24 cellular contexts compared by ENCODE assay signal in the genomic region with DNA sequence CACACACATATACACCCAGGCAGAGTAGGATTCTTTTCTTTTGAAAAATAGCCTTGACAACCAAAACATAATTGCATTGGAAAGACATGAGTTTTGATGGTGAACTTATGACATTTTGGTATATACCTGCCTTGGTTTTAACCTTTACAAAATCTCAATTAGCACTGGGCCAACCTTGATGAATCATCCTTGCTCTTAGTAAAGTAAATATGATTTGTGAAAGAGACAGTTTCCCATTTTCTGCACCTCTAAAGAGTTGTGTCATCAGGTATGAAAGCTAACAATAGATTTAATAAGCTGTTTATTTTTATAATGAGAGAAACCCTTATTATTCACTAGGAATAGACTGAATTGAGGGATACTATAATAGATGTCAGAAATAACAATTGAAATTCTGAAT. TPM values are rescaled to one million over a fixed set of nuclear protein-coding genes. Genes with fewer than 3 reads are reported as not detected.
DNase-seq lines count a peak whose midpoint lies in the region; ATAC-seq and TF ChIP-seq lines count a peak whose summit lies in the region.
"Had no signal": no experiment of that assay in that cellular context is flagged by ENCODE, and none has a peak within 500 bp of the region (broad histone marks: within the 10 kb centered on the region; RNA-seq: fewer than 3 reads in every experiment).

No MANE protein-coding gene starts in this region.

- TF ChIP-seq CTCF in mammary epithelial cell (conservative IDR thresholded peaks at IDR 0.05 in 1 of 2, IDR thresholded peaks at IDR 0.05 in 1 of 2; ENCODE audit: extremely low read depth in 1 of 2, insufficient read depth in 1 of 2, low read depth in 1 of 2, low read length in 2 of 2) (no peak), GM20000 (IDR thresholded peaks at IDR 0.05; ENCODE audit: extremely low read depth, missing control alignments) (no peak)

- BruUV-seq in mammary epithelial cell (replicated peaks; lab: Mats Ljungman, UMichigan) = no TSS peak

- H3K79me2 ChIP-seq in mammary epithelial cell (ENCODE audit: insufficient read depth, low read length) = no peaks in the 10 kb centered on the region

- CTCF ChIA-PET in mammary epithelial cell (lab: Charles Lee; ENCODE audit: low non-redundant PET) = interaction anchor here (0.7 kb wide), 1 partner anchor 717 kb away, joined by 3 read pairs; no protein-coding TSS in a partner anchor

- peaks cover 27% of the 10 kb centered on the region for H3K4me1 ChIP-seq in mammary epithelial cell (ENCODE audit: insufficient read depth, low read length)
- H3K4me1 ChIP-seq: HAP-1, Peyer's patch, SJCRH30 had no signal

- in situ Hi-C loops in mammary epithelial cell (cut with MboI; ENCODE audit: low sequenced_read_pairs in 2 of 2) = no loop called here

- peak overlapping the region; percentile 32 for H3K4me2 ChIP-seq in mammary epithelial cell (ENCODE audit: insufficient read depth, low read depth, low read length)
- H3K4me2 ChIP-seq: BLaER1 treated with 17β-estradiol and CSF1 and Interleukin-3, amounts not matched to agents 10 nM and 100 nM had no signal

- no peaks in the 10 kb centered on the region for H3K36me3 ChIP-seq in mammary epithelial cell (ENCODE audit: insufficient read depth, low read length)
- H3K36me3 ChIP-seq: BLaER1 treated with 17β-estradiol and CSF1 and Interleukin-3, amounts not matched to agents 10 nM and 100 nM; HAP-1; Peyer's patch; SJCRH30 had no signal

- peak overlapping the region; percentile 1 for H3K27ac ChIP-seq in mammary epithelial cell (ENCODE audit: insufficient read depth, low read depth, low read length)
- peak overlapping the region; percentile 80 for H3K27ac ChIP-seq in substantia nigra (ENCODE audit: low read depth, low read length, poor library complexity, severe bottlenecking)
- H3K27ac ChIP-seq: BLaER1 treated with 17β-estradiol and CSF1 and Interleukin-3, amounts not matched to agents 10 nM and 100 nM; HL-60; Peyer's patch; SJCRH30 had no signal

- DNase-seq in NCI-H1417 (lab: John Stamatoyannopoulos, UW) = peak in 2 of 3 experiments; percentile 15 to 62
- no peak for DNase-seq in NCI-H1417 treated with DMSO at 0.1 percent for 48 hours (lab: John Stamatoyannopoulos, UW)
- DNase-seq in NCI-H1930 (lab: John Stamatoyannopoulos, UW) = peak; percentile 73 to 85
- DNase-seq in mammary epithelial cell = peak; percentile 67
- DNase-seq in substantia nigra (lab: John Stamatoyannopoulos, UW) = no peak
- DNase-seq in GM20000 (ENCODE audit: low spot score) = no peak
- DNase-seq: 8988T; CD4-positive, alpha-beta memory T cell; DMS79; MM.1S; NCI-H1048; NCI-H1436 treated with DMSO at 0.1 percent for 48 hours; NCI-H2081 treated with DMSO at 0.1 percent for 48 hours; NCI-H446 treated with DMSO at 0.1 percent for 48 hours; NCI-H526 treated with DMSO at 0.1 percent for 48 hours; Peyer's patch; SJCRH30; T-helper 1 cell had no signal

- H2AFZ ChIP-seq in mammary epithelial cell (ENCODE audit: low read depth, low read length) = no peak overlapping the region

- H3K4me3 ChIP-seq in mammary epithelial cell (replicated peaks in 1 of 3; ENCODE audit: insufficient read depth in 1 of 3, low read depth in 2 of 3, low read length in 3 of 3) = no peak overlapping the region
- H3K4me3 ChIP-seq: BLaER1 treated with 17β-estradiol and CSF1 and Interleukin-3, amounts not matched to agents 10 nM and 100 nM; HAP-1; K562; Peyer's patch; SJCRH30 had no signal

- ATAC-seq in HG02571 (IDR thresholded peaks at IDR 0.05; ENCODE audit: unreplicated experiment) = no peak
- ATAC-seq: HepG2, K562 had no signal

- dilution Hi-C loops in mammary epithelial cell (cut with HindIII; ENCODE audit: low sequenced_read_pairs) = no loop called here

- H4K20me1 ChIP-seq in mammary epithelial cell (ENCODE audit: insufficient read depth, low read length) = no peaks in the 10 kb centered on the region
- H4K20me1 ChIP-seq: BLaER1 treated with 17β-estradiol and CSF1 and Interleukin-3, amounts not matched to agents 10 nM and 100 nM had no signal

- H3K9ac ChIP-seq in mammary epithelial cell (ENCODE audit: insufficient read depth, low read length) = no peak overlapping the region
- H3K9ac ChIP-seq: BLaER1 treated with 17β-estradiol and CSF1 and Interleukin-3, amounts not matched to agents 10 nM and 100 nM had no signal

- intact Hi-C loops in mammary epithelial cell (cut with micrococcal nuclease) = loop anchor here (5.0 to 10.0 kb wide), 5 partner anchors 560 to 1208 kb away; no protein-coding TSS in a partner anchor

- H3K9me3 ChIP-seq in mammary epithelial cell (replicated peaks; ENCODE audit: insufficient read depth, low read length) = no peaks in the 10 kb centered on the region
- H3K9me3 ChIP-seq: BLaER1 treated with 17β-estradiol and CSF1 and Interleukin-3, amounts not matched to agents 10 nM and 100 nM; HAP-1; Peyer's patch; SJCRH30 had no signal

- H3K27me3 ChIP-seq in mammary epithelial cell (ENCODE audit: insufficient read depth, low read length) = no peaks in the 10 kb centered on the region
- H3K27me3 ChIP-seq: BLaER1 treated with 17β-estradiol and CSF1 and Interleukin-3, amounts not matched to agents 10 nM and 100 nM; Peyer's patch; SJCRH30 had no signal

RNA-seq across cellular contexts. Expression of a gene that starts 15.7 kb away (rescaled TPM):
- total RNA-seq in mammary epithelial cell = 1 to 10 TPM in 1 of 2 donors, under 1 TPM in 1; 0.17 to 1.2 TPM
- 1.9 TPM for polyA plus RNA-seq in mammary epithelial cell
- polyA minus RNA-seq in mammary epithelial cell = not detected
- total RNA-seq: CD4-positive, alpha-beta memory T cell; HepG2; K562 had no signal
- polyA plus RNA-seq: CD4-positive, alpha-beta memory T cell; HepG2; K562 had no signal

Comparison
In these comparisons a context has a peak if more than half of its experiments do, and no peak if none do; other contexts are left out.
1. DNase-seq: peak in NCI-H1417 (2 of 3), NCI-H1930 (2 of 2) and mammary epithelial cell (single experiment); none in NCI-H1417 treated with DMSO at 0.1 percent for 48 hours (single experiment), substantia nigra (0 of 49) and GM20000 (single experiment).